Comparison of ENCODE assay signal across 8 cellular contexts in the genomic region with DNA sequence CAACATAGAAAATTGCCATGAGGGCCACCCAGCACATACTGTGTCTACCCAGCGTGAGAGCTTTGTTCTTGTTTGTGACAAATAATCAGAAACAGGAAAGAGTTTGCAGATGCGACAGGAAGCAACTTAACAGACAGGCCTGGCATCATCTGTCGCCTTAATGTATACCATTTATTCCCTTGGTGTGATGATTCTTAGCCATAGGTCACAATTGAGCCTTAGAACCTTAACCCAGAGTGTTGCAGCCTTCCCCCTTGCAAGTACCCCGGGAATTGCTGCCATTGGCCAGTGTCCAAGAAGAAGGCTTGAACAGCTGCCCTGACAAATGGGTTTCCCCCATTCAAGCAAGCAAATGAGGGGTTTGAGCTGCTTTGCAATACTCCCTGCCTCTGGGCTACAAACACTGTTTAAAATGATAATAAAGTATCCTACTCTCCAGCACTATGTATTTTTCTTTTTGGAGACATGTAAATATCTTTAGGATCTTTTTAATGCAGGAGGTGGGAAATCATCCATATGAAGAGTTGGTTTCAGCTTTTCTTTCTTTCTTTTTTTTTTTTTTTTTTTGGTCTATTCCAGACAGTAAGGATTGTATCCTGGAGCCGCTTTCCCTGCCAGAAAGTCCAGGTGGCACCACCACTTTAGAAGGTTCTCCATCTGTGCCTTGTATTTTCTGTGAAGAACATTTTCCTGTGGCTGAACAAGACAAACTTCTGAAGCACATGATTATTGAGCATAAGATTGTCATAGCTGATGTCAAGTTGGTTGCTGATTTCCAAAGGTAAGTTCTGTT.
DNase-seq lines count a peak whose midpoint lies in the region; ATAC-seq and TF ChIP-seq lines count a peak whose summit lies in the region.

No MANE protein-coding gene starts in this region.

- H3K14ac ChIP-seq in neuronal stem cell (ENCODE audit: low read length): no peak overlapping the region

- no peaks in the 10 kb centered on the region for H4K20me1 ChIP-seq in hepatocyte (ENCODE audit: insufficient read depth, poor library complexity, severe bottlenecking)

- H4K8ac ChIP-seq in mesendoderm (ENCODE audit: low read depth, low read length) (no peak overlapping the region), neuronal stem cell (ENCODE audit: low read depth, low read length) (no peak overlapping the region)

- H3K36me3 Mint-ChIP-seq in activated naive CD4-positive, alpha-beta T cell treated with anti-CD3 and anti-CD28 coated beads, Interleukin-2, amount 50 U/mL, for 24 hours: peaks cover 6% of the 10 kb centered on the region
- H3K36me3 Mint-ChIP-seq in activated naive CD4-positive, alpha-beta T cell treated with anti-CD3 and anti-CD28 coated beads, Interleukin-2, amount 50 U/mL, for 72 hours: no peaks in the 10 kb centered on the region

- H3K4me3 ChIP-seq in hepatocyte: no peak overlapping the region
- H3K4me3 ChIP-seq in heart right ventricle: no peak overlapping the region
- H3K4me3 ChIP-seq in mesendoderm (ENCODE audit: low read length): no peak overlapping the region
- H3K4me3 ChIP-seq in neuronal stem cell (ENCODE audit: low read length in 2 of 2): no peak overlapping the region

- no peaks in the 10 kb centered on the region for H3K36me3 ChIP-seq in hepatocyte (replicated peaks; ENCODE audit: insufficient read depth, low read depth)
- peaks cover 0 to 32% (median 9%) of the 10 kb centered on the region in 9 donors for H3K36me3 ChIP-seq in heart right ventricle
- no peaks in the 10 kb centered on the region for H3K36me3 ChIP-seq in mesendoderm (ENCODE audit: control insufficient read depth, insufficient read depth, low read length)
- H3K36me3 ChIP-seq in neuronal stem cell (replicated peaks in 1 of 2; ENCODE audit: control insufficient read depth in 2 of 2, insufficient read depth in 2 of 2, low read length in 2 of 2): peaks cover 0 to 14% of the 10 kb centered on the region in 2 donors

- H3K18ac ChIP-seq in mesendoderm (ENCODE audit: low read length): no peak overlapping the region
- no peak overlapping the region for H3K18ac ChIP-seq in neuronal stem cell (ENCODE audit: low read length)

- H3K4ac ChIP-seq in mesendoderm (ENCODE audit: low read depth, low read length) (no peak overlapping the region), neuronal stem cell (ENCODE audit: low read length) (no peak overlapping the region)

- H2BK15ac ChIP-seq in mesendoderm (replicated peaks; ENCODE audit: low read depth): no peak overlapping the region
- H2BK15ac ChIP-seq in neuronal stem cell (ENCODE audit: low read length): no peak overlapping the region

- no peak overlapping the region for H2AFZ ChIP-seq in hepatocyte
- H2AFZ ChIP-seq in neuronal stem cell (ENCODE audit: low read length): no peak overlapping the region

- H2BK120ac ChIP-seq in mesendoderm (ENCODE audit: low read depth, low read length) (no peak overlapping the region), neuronal stem cell (ENCODE audit: low read depth, low read length) (no peak overlapping the region)

- no peak overlapping the region for H3K27ac ChIP-seq in hepatocyte
- no peak overlapping the region for H3K27ac ChIP-seq in heart right ventricle
- no peak overlapping the region for H3K27ac ChIP-seq in mesendoderm (ENCODE audit: low read depth, low read length)
- H3K27ac ChIP-seq in neuronal stem cell (replicated peaks; ENCODE audit: low read length): no peak overlapping the region

- no peak for DNase-seq in activated naive CD4-positive, alpha-beta T cell treated with anti-CD3 and anti-CD28 coated beads, Interleukin-2, amount 50 U/mL, for 72 hours (ENCODE audit: low spot score in 2 of 2)
- DNase-seq in NCI-H526 treated with DMSO at 0.1 percent for 48 hours (lab: John Stamatoyannopoulos, UW) (peak; percentile 79), hepatocyte (ENCODE audit: low spot score) (no peak), heart right ventricle (no peak), mesendoderm (no peak), neuronal stem cell (ENCODE audit: low spot score) (no peak)

- H3K9me3 ChIP-seq in hepatocyte (ENCODE audit: low read depth): no peaks in the 10 kb centered on the region
- no peaks in the 10 kb centered on the region for H3K9me3 ChIP-seq in heart right ventricle
- no peaks in the 10 kb centered on the region for H3K9me3 ChIP-seq in neuronal stem cell (replicated peaks in 1 of 2; ENCODE audit: control insufficient read depth in 2 of 2, insufficient read depth in 1 of 2, low read depth in 1 of 2, low read length in 2 of 2)

- H3K9me3 Mint-ChIP-seq in activated naive CD4-positive, alpha-beta T cell treated with anti-CD3 and anti-CD28 coated beads, Interleukin-2, amount 50 U/mL, for 24 hours: no peaks in the 10 kb centered on the region
- no peaks in the 10 kb centered on the region for H3K9me3 Mint-ChIP-seq in activated naive CD4-positive, alpha-beta T cell treated with anti-CD3 and anti-CD28 coated beads, Interleukin-2, amount 50 U/mL, for 72 hours

- no peak overlapping the region for H3K56ac ChIP-seq in mesendoderm (ENCODE audit: low read length)

- H3K27me3 ChIP-seq in hepatocyte (no peaks in the 10 kb centered on the region), heart right ventricle (no peaks in the 10 kb centered on the region), mesendoderm (ENCODE audit: insufficient read depth, low read length, poor library complexity) (no peaks in the 10 kb centered on the region), neuronal stem cell (ENCODE audit: control insufficient read depth in 3 of 3, insufficient read depth in 3 of 3, low read depth in 1 of 3, low read length in 3 of 3) (no peaks in the 10 kb centered on the region)

- H2AK5ac ChIP-seq in mesendoderm (ENCODE audit: low read length) (no peak overlapping the region), neuronal stem cell (ENCODE audit: low read depth, low read length) (no peak overlapping the region)

- H3K23ac ChIP-seq in mesendoderm (ENCODE audit: low read length) (no peak overlapping the region), neuronal stem cell (ENCODE audit: low read depth, low read length, poor library complexity) (no peak overlapping the region)

- no peak overlapping the region for H3K9ac ChIP-seq in mesendoderm (ENCODE audit: low read length)
- no peak overlapping the region for H3K9ac ChIP-seq in neuronal stem cell (ENCODE audit: low read depth, low read length, poor library complexity)

- H3K79me2 ChIP-seq in hepatocyte: peaks cover 7% of the 10 kb centered on the region
- no peaks in the 10 kb centered on the region for H3K79me2 ChIP-seq in mesendoderm (ENCODE audit: control insufficient read depth, insufficient read depth, low read length)

- TF ChIP-seq CTCF in hepatocyte (IDR thresholded peaks at IDR 0.05; ENCODE audit: poor library complexity) (no peak), heart right ventricle (IDR thresholded peaks at IDR 0.05) (no peak)

- H4K5ac ChIP-seq in mesendoderm (ENCODE audit: low read length): no peak overlapping the region

- H3K27me3 Mint-ChIP-seq in activated naive CD4-positive, alpha-beta T cell treated with anti-CD3 and anti-CD28 coated beads, Interleukin-2, amount 50 U/mL, for 24 hours: no peaks in the 10 kb centered on the region

- no peak overlapping the region for H2BK5ac ChIP-seq in mesendoderm (ENCODE audit: low read length)
- no peak overlapping the region for H2BK5ac ChIP-seq in neuronal stem cell (ENCODE audit: low read length)

- no peak overlapping the region for H3K4me3 Mint-ChIP-seq in activated naive CD4-positive, alpha-beta T cell treated with anti-CD3 and anti-CD28 coated beads, Interleukin-2, amount 50 U/mL, for 24 hours

- no peak overlapping the region for H4K91ac ChIP-seq in neuronal stem cell (ENCODE audit: low read depth, low read length, poor library complexity)

- WGBS in hepatocyte (ENCODE audit: low lambda C conversion rate, missing lambda C conversion rate): 73% methylated on average over 5 of the region's 5 CpGs
- WGBS in heart right ventricle, 2 donors: 64 to 67% methylated on average over 5 of the region's 5 CpGs
- WGBS in mesendoderm (ENCODE audit: extremely low coverage, insufficient coverage, low lambda C conversion rate): no CpG with 5 or more reads among the region's 5 CpGs
- WGBS in neuronal stem cell (ENCODE audit: extremely low coverage in 2 of 2, insufficient read length in 2 of 2, insufficient replicate concordance in 1 of 2), 2 donors: no CpG with 5 or more reads among the region's 5 CpGs

- no peak overlapping the region for H3K4me2 ChIP-seq in hepatocyte
- no peak overlapping the region for H3K4me2 ChIP-seq in mesendoderm (ENCODE audit: low read length)
- H3K4me2 ChIP-seq in neuronal stem cell (ENCODE audit: insufficient read depth, low read length, poor library complexity, severe bottlenecking): no peak overlapping the region

- H3K4me1 Mint-ChIP-seq in activated naive CD4-positive, alpha-beta T cell treated with anti-CD3 and anti-CD28 coated beads, Interleukin-2, amount 50 U/mL, for 24 hours: peaks cover 26% of the 10 kb centered on the region

- intact Hi-C loops in heart right ventricle (cut with DNase I): no loop called here

- no peaks in the 10 kb centered on the region for H3K4me1 ChIP-seq in hepatocyte (ENCODE audit: insufficient read depth)
- peaks cover 0 to 8% (median 0%) of the 10 kb centered on the region in 9 donors for H3K4me1 ChIP-seq in heart right ventricle
- H3K4me1 ChIP-seq in mesendoderm (ENCODE audit: control insufficient read depth, low read depth, low read length): peaks cover 4% of the 10 kb centered on the region
- H3K4me1 ChIP-seq in neuronal stem cell (ENCODE audit: control insufficient read depth in 2 of 2, insufficient read depth in 1 of 2, low read depth in 1 of 2, low read length in 2 of 2): peaks cover 0 to 2% of the 10 kb centered on the region in 2 donors

- no peak overlapping the region for H2BK12ac ChIP-seq in neuronal stem cell (ENCODE audit: low read length)

- H3K27ac Mint-ChIP-seq in activated naive CD4-positive, alpha-beta T cell treated with anti-CD3 and anti-CD28 coated beads, Interleukin-2, amount 50 U/mL, for 24 hours: peak overlapping the region; percentile 35
- H3K27ac Mint-ChIP-seq in activated naive CD4-positive, alpha-beta T cell treated with anti-CD3 and anti-CD28 coated beads, Interleukin-2, amount 50 U/mL, for 72 hours: no peak overlapping the region

- no peak for ATAC-seq in activated naive CD4-positive, alpha-beta T cell treated with anti-CD3 and anti-CD28 coated beads, Interleukin-2, amount 50 U/mL, for 72 hours
- ATAC-seq in HG03103 (IDR thresholded peaks at IDR 0.05; ENCODE audit: low read depth, unreplicated experiment) (peak; percentile 53), heart right ventricle (no peak)

- H3K9me2 ChIP-seq in hepatocyte (replicated peaks; ENCODE audit: insufficient read depth): no peaks in the 10 kb centered on the region

- H3K79me1 ChIP-seq in mesendoderm (ENCODE audit: low read length) (peaks cover 2% of the 10 kb centered on the region), neuronal stem cell (ENCODE audit: low read depth, low read length) (no peaks in the 10 kb centered on the region)
